ENCODE assay signal across 11 cellular contexts in genomic region chrX:26442340-26442739, GRCh38.
DNase-seq lines count a peak whose midpoint lies in the region; ATAC-seq, FAIRE-seq and TF ChIP-seq lines count a peak whose summit lies in the region.
"Had no signal": no experiment of that assay in that cellular context is flagged by ENCODE, and none has a peak within 500 bp of the region (broad histone marks: within the 10 kb centered on the region; RNA-seq: fewer than 3 reads in every experiment).

No MANE protein-coding gene starts in this region.

- H2BK120ac ChIP-seq in H1 (replicated peaks; ENCODE audit: low read depth, low read length): no peak overlapping the region

- no peak overlapping the region for H3K4me2 ChIP-seq in H1 (ENCODE audit: insufficient read depth in 1 of 2, low read depth in 2 of 2, low read length in 2 of 2)

- H3K27me3 Mint-ChIP-seq in activated CD4-positive, alpha-beta memory T cell treated with anti-CD3 and anti-CD28 coated beads for 36 hours: no peaks in the 10 kb centered on the region
- H3K27me3 Mint-ChIP-seq: activated CD4-positive, alpha-beta T cell treated with anti-CD3 and anti-CD28 coated beads, Interleukin-2, amount 10 ng/mL, durations not matched to agents 7 days and 5 days; natural killer cell treated with Interleukin-12 subunit alpha and Interleukin-12 subunit beta and Interleukin-15 and Interleukin-18, amount 100 ng/mL, for 72 hours had no signal

- no peak overlapping the region for H4K5ac ChIP-seq in H1 (ENCODE audit: insufficient read length, low read depth, low read length)

- no peak overlapping the region for H3K27ac ChIP-seq in H1 (ENCODE audit: low read depth, low read length)
- no peak overlapping the region for H3K27ac ChIP-seq in pancreas

- no peaks in the 10 kb centered on the region for H3K36me3 Mint-ChIP-seq in activated CD4-positive, alpha-beta memory T cell treated with anti-CD3 and anti-CD28 coated beads for 36 hours
- H3K36me3 Mint-ChIP-seq: natural killer cell treated with Interleukin-12 subunit alpha and Interleukin-12 subunit beta and Interleukin-15 and Interleukin-18, amount 100 ng/mL, for 72 hours had no signal

- no peaks in the 10 kb centered on the region for H3K79me2 ChIP-seq in H1 (ENCODE audit: control insufficient read depth in 1 of 2, insufficient read depth in 2 of 2, low read length in 2 of 2)

- H2BK12ac ChIP-seq in H1 (ENCODE audit: low read depth, low read length): no peak overlapping the region

- CTCF ChIA-PET in H1 (lab: Charles Lee; ENCODE audit: partially characterized antibody): interaction anchor here (1.1 to 1.4 kb wide), 5 partner anchors 9 to 341 kb away, joined by 3 to 8 read pairs (median 4); no protein-coding TSS in a partner anchor
- CTCF ChIA-PET in activated CD4-positive, alpha-beta memory T cell treated with anti-CD3 and anti-CD28 coated beads for 36 hours (lab: Charles Lee): no interaction called here

- H4K91ac ChIP-seq in H1 (replicated peaks; ENCODE audit: insufficient read length, low read length): no peak overlapping the region

- TF ChIP-seq POLR2A in H1 (IDR thresholded peaks at IDR 0.05; ENCODE audit: control extremely low read depth in 1 of 2, low read depth in 2 of 2, low read length in 2 of 2): no peak

- no peak overlapping the region for H2AFZ ChIP-seq in H1 (ENCODE audit: low read length)

- H3K9me3 ChIP-seq in H1 (ENCODE audit: insufficient read depth in 2 of 2, low read depth in 1 of 2, low read length in 1 of 2): no peaks in the 10 kb centered on the region
- H3K9me3 ChIP-seq in pancreas: no peaks in the 10 kb centered on the region

- ATAC-seq in pancreas: peak in 3 of 4 donors; percentile 59 to 82 (median 81)
- ATAC-seq in GM21737 (IDR thresholded peaks at IDR 0.05; ENCODE audit: unreplicated experiment): no peak
- ATAC-seq: natural killer cell treated with Interleukin-12 subunit alpha and Interleukin-12 subunit beta and Interleukin-15 and Interleukin-18, amount 100 ng/mL, for 72 hours had no signal

- H3K4me3 ChIP-seq in H7 (ENCODE audit: insufficient read depth, low read depth, low read length) (no peak overlapping the region), H1 (ENCODE audit: extremely low read depth in 1 of 4, insufficient read depth in 2 of 4, low read depth in 3 of 4, low read length in 4 of 4) (no peak overlapping the region), pancreas (no peak overlapping the region)

- peak; percentile 59 to 63 for TF ChIP-seq RAD21 in H1 (IDR thresholded peaks at IDR 0.05 in 1 of 2, conservative IDR thresholded peaks at IDR 0.05 in 1 of 2; ENCODE audit: low read depth in 2 of 2, low read length in 2 of 2)

- no peak overlapping the region for H2BK5ac ChIP-seq in H1 (ENCODE audit: low read depth, low read length)

- no peak overlapping the region for H2BK20ac ChIP-seq in H1 (ENCODE audit: low read length)

- no peak overlapping the region for H2AK5ac ChIP-seq in H1 (ENCODE audit: low read depth, low read length)

- no peak overlapping the region for H3K18ac ChIP-seq in H1 (ENCODE audit: extremely low read depth, low read length)

- no peak overlapping the region for H2BK15ac ChIP-seq in H1 (ENCODE audit: low read length)

- H3K9ac ChIP-seq in H1 (replicated peaks in 1 of 4; ENCODE audit: extremely low read depth in 1 of 4, low read depth in 3 of 4, low read length in 3 of 4): no peak overlapping the region

- no peaks in the 10 kb centered on the region for H3K79me1 ChIP-seq in H1 (ENCODE audit: low read depth, low read length)

- no peak overlapping the region for H3K4me3 Mint-ChIP-seq in activated CD4-positive, alpha-beta memory T cell treated with anti-CD3 and anti-CD28 coated beads for 36 hours
- H3K4me3 Mint-ChIP-seq: activated CD4-positive, alpha-beta T cell treated with anti-CD3 and anti-CD28 coated beads, Interleukin-2, amount 10 ng/mL, durations not matched to agents 7 days and 5 days; natural killer cell treated with Interleukin-12 subunit alpha and Interleukin-12 subunit beta and Interleukin-15 and Interleukin-18, amount 100 ng/mL, for 72 hours had no signal

- no peak overlapping the region for H3K23ac ChIP-seq in H1 (ENCODE audit: insufficient read length)

- WGBS in H1 (ENCODE audit: extremely low coverage in 1 of 2, insufficient coverage in 1 of 2, insufficient read length in 1 of 2, insufficient replicate concordance in 2 of 2, low coverage in 1 of 2, low lambda C conversion rate in 2 of 2, missing lambda C conversion rate in 1 of 2), 2 experiments: 27% methylated on average over 1 of the region's 1 CpG; no CpG with 5 or more reads in 1 of the 2 experiments
- 30 to 35% methylated on average over 1 of the region's 1 CpG for WGBS in pancreas, 2 donors

- H3K14ac ChIP-seq in H1 (ENCODE audit: insufficient read length): no peak overlapping the region

- FAIRE-seq in H1 (lab: Jason Lieb, UNC): peak; percentile 39
- FAIRE-seq in pancreas (lab: Jason Lieb, UNC): peak; percentile 69

- H3K36me3 ChIP-seq in H7 (replicated peaks; ENCODE audit: control insufficient read depth, insufficient read depth, low read length) (no peaks in the 10 kb centered on the region), H1 (ENCODE audit: control insufficient read depth in 2 of 4, insufficient read depth in 4 of 4, low read length in 3 of 4) (no peaks in the 10 kb centered on the region), pancreas (no peaks in the 10 kb centered on the region)

- H3K23me2 ChIP-seq in H1 (ENCODE audit: low read depth, low read length): no peaks in the 10 kb centered on the region

- H3K4me1 Mint-ChIP-seq in activated CD4-positive, alpha-beta memory T cell treated with anti-CD3 and anti-CD28 coated beads for 36 hours (ENCODE audit: low read depth): no peaks in the 10 kb centered on the region
- H3K4me1 Mint-ChIP-seq: activated CD4-positive, alpha-beta T cell treated with anti-CD3 and anti-CD28 coated beads, Interleukin-2, amount 10 ng/mL, durations not matched to agents 7 days and 5 days had no signal

- no peak overlapping the region for H3K56ac ChIP-seq in H1 (replicated peaks; ENCODE audit: insufficient read length, low read depth, low read length)

- H4K20me1 ChIP-seq in H1 (replicated peaks in 1 of 2; ENCODE audit: control insufficient read depth in 1 of 2, insufficient read depth in 2 of 2, low read length in 2 of 2): no peaks in the 10 kb centered on the region

- H3K4me1 ChIP-seq in H1 (replicated peaks in 1 of 4; ENCODE audit: control insufficient read depth in 3 of 4, insufficient read depth in 4 of 4, low read length in 3 of 4) (no peaks in the 10 kb centered on the region), pancreas (no peaks in the 10 kb centered on the region)

- H4K8ac ChIP-seq in H1 (ENCODE audit: extremely low read depth, insufficient read depth, low read length): no peak overlapping the region

- intact Hi-C loops in pancreas (cut with DNase I): no loop called here
- intact Hi-C loops in activated CD4-positive, alpha-beta memory T cell treated with anti-CD3 and anti-CD28 coated beads for 36 hours (cut with micrococcal nuclease): no loop called here

- H3K27me3 ChIP-seq in H7 (ENCODE audit: control insufficient read depth, insufficient read depth, low read length) (no peaks in the 10 kb centered on the region), H1 (replicated peaks in 1 of 4; ENCODE audit: control insufficient read depth in 3 of 4, extremely low read depth in 1 of 4, insufficient read depth in 3 of 4, low read length in 3 of 4) (no peaks in the 10 kb centered on the region), pancreas (no peaks in the 10 kb centered on the region)

- peak in 2 of 3 experiments; percentile 25 to 50; a peak in 2 of 4 replicates for TF ChIP-seq CTCF in H1 (IDR thresholded peaks at IDR 0.05; ENCODE audit: control extremely low read depth in 1 of 3, insufficient read depth in 1 of 3, low read depth in 1 of 3, low read length in 3 of 3)
- peak in 3 of 4 donors; percentile 17 to 34 (median 33) for TF ChIP-seq CTCF in pancreas (IDR thresholded peaks at IDR 0.05)

- DNase-seq in H7 (peak; percentile 2), NCI-H524 (lab: John Stamatoyannopoulos, UW) (peak; percentile 24 to 69), H1 (ENCODE audit: low read depth in 1 of 2, low spot score in 2 of 2) (no peak), pancreas (peak in 2 of 6 donors; percentile 2 to 14), HK-2 (ENCODE audit: unreplicated experiment) (no peak), dedifferentiated amniotic fluid mesenchymal stem cell (ENCODE audit: extremely low spot score) (no peak)
- no peak for DNase-seq in activated CD4-positive, alpha-beta memory T cell treated with anti-CD3 and anti-CD28 coated beads for 36 hours
- DNase-seq: activated CD4-positive, alpha-beta T cell treated with anti-CD3 and anti-CD28 coated beads, Interleukin-2, amount 10 ng/mL, durations not matched to agents 7 days and 5 days; stimulated activated naive CD4-positive, alpha-beta T cell treated with Interleukin-2 at 50 U/mL for 16 hours had no signal

- no peaks in the 10 kb centered on the region for H3K9me3 Mint-ChIP-seq in activated CD4-positive, alpha-beta memory T cell treated with anti-CD3 and anti-CD28 coated beads for 36 hours
- H3K9me3 Mint-ChIP-seq: activated CD4-positive, alpha-beta T cell treated with anti-CD3 and anti-CD28 coated beads, Interleukin-2, amount 10 ng/mL, durations not matched to agents 7 days and 5 days had no signal

- no peak for TF ChIP-seq EP300 in H1 (IDR thresholded peaks at IDR 0.05; ENCODE audit: borderline replicate concordance in 1 of 2, low read depth in 2 of 2, low read length in 2 of 2)

- H3K4ac ChIP-seq in H1 (replicated peaks; ENCODE audit: insufficient read length, low read depth, low read length): no peak overlapping the region

- no peak overlapping the region for H3K27ac Mint-ChIP-seq in activated CD4-positive, alpha-beta memory T cell treated with anti-CD3 and anti-CD28 coated beads for 36 hours
- H3K27ac Mint-ChIP-seq: activated CD4-positive, alpha-beta T cell treated with anti-CD3 and anti-CD28 coated beads, Interleukin-2, amount 10 ng/mL, durations not matched to agents 7 days and 5 days; natural killer cell treated with Interleukin-12 subunit alpha and Interleukin-12 subunit beta and Interleukin-15 and Interleukin-18, amount 100 ng/mL, for 72 hours had no signal

- POLR2A ChIA-PET in H1 (lab: Charles Lee; ENCODE audit: partially characterized antibody): no interaction called here
- POLR2A ChIA-PET in activated CD4-positive, alpha-beta memory T cell treated with anti-CD3 and anti-CD28 coated beads for 36 hours (lab: Charles Lee): no interaction called here

TF ChIP-seq in H1, 55 proteins besides CTCF, POLR2A, EP300 and RAD21:
- no peak for TF ChIP-seq SRF (IDR thresholded peaks at IDR 0.05; ENCODE audit: low read depth, low read length)
- no peak for TF ChIP-seq NANOG (IDR thresholded peaks at IDR 0.05; ENCODE audit: insufficient read depth, low read depth, low read length, poor library complexity, severe bottlenecking)
- TF ChIP-seq TEAD4 (IDR thresholded peaks at IDR 0.05; ENCODE audit: low read depth, low read length): no peak

Comparison
In these comparisons a context has a peak if more than half of its experiments do, and no peak if none do; other contexts are left out.
1. DNase-seq: peak in H7 (single experiment) and NCI-H524 (2 of 2); none in H1 (0 of 2), HK-2 (single experiment), activated CD4-positive, alpha-beta memory T cell treated with anti-CD3 and anti-CD28 coated beads for 36 hours (single experiment) and dedifferentiated amniotic fluid mesenchymal stem cell (single experiment).